13 cellular contexts compared by ENCODE assay signal in genomic region chr2:64328415-64328722, GRCh38.
A peak's percentile ranks its signal among the peaks of the same experiment; 100 is the strongest.
DNase-seq lines count a peak whose midpoint lies in the region; ATAC-seq, FAIRE-seq and TF ChIP-seq lines count a peak whose summit lies in the region.
"Had no signal": no experiment of that assay in that cellular context is flagged by ENCODE, and none has a peak within 500 bp of the region (broad histone marks: within the 10 kb centered on the region; RNA-seq: fewer than 3 reads in every experiment).

No MANE protein-coding gene starts in this region.

- H3K4me1 ChIP-seq in lower lobe of right lung (peaks cover 48% of the 10 kb centered on the region), stomach smooth muscle (ENCODE audit: control insufficient read depth, insufficient read depth, low read length) (peaks cover 11% of the 10 kb centered on the region), pancreas (no peaks in the 10 kb centered on the region)

- intact Hi-C loops in activated CD4-positive, alpha-beta T cell treated with anti-CD3 and anti-CD28 coated beads for 36 hours (cut with DNase I, micrococcal nuclease): loop anchor here (1.0 to 5.0 kb wide), 5 partner anchors 101 to 636 kb away; no protein-coding TSS in a partner anchor
- intact Hi-C loops in lower lobe of right lung (cut with DNase I) (loop anchor here (10.0 kb wide), 1 partner anchor 284 kb away; no protein-coding TSS in a partner anchor), pancreas (cut with DNase I) (no loop called here)

- H3K4me3 ChIP-seq in lower lobe of right lung (no peak overlapping the region), stomach smooth muscle (ENCODE audit: low read length in 2 of 2) (no peak overlapping the region), pancreas (no peak overlapping the region)
- H3K4me3 ChIP-seq: lung had no signal

- H3K9me3 Mint-ChIP-seq in activated CD4-positive, alpha-beta T cell treated with anti-CD3 and anti-CD28 coated beads for 36 hours (ENCODE audit: low read depth): no peaks in the 10 kb centered on the region
- H3K9me3 Mint-ChIP-seq: T-helper 2 cell treated with Interferon-gamma antibody and Interleukin-4, amounts not matched to agents 5 μg/mL and 100 μg/mL, for 36 hours had no signal

- peaks cover 60% of the 10 kb centered on the region for H3K4me1 Mint-ChIP-seq in activated CD4-positive, alpha-beta T cell treated with anti-CD3 and anti-CD28 coated beads for 36 hours
- peaks cover 26% of the 10 kb centered on the region for H3K4me1 Mint-ChIP-seq in T-helper 17 cell

- H3K27me3 Mint-ChIP-seq in activated CD4-positive, alpha-beta T cell treated with anti-CD3 and anti-CD28 coated beads for 36 hours: peaks cover 5% of the 10 kb centered on the region
- H3K27me3 Mint-ChIP-seq in T-helper 17 cell: no peaks in the 10 kb centered on the region

- ATAC-seq in activated CD4-positive, alpha-beta T cell treated with anti-CD3 and anti-CD28 coated beads for 36 hours: no peak
- ATAC-seq in T-helper 17 cell: no peak
- ATAC-seq in lower lobe of right lung: no peak
- no peak for ATAC-seq in pancreas
- ATAC-seq: foreskin keratinocyte had no signal

- FAIRE-seq in pancreas (lab: Jason Lieb, UNC): no peak
- FAIRE-seq: colon had no signal

- no peak overlapping the region for H3K4me3 Mint-ChIP-seq in activated CD4-positive, alpha-beta T cell treated with anti-CD3 and anti-CD28 coated beads for 36 hours
- H3K4me3 Mint-ChIP-seq in T-helper 17 cell: no peak overlapping the region

- H3K9ac ChIP-seq in stomach smooth muscle (ENCODE audit: low read length in 2 of 2): peak overlapping the region; percentile 56 to 68

- CTCF ChIA-PET in activated CD4-positive, alpha-beta T cell treated with anti-CD3 and anti-CD28 coated beads for 36 hours (lab: Charles Lee): interaction anchor here (0.5 to 9.0 kb wide), 48 partner anchors 8 to 740 kb away, joined by 3 to 191 read pairs (median 4); partner anchors contain the start of genes MDH1 and WDPCP

- POLR2A ChIA-PET in activated CD4-positive, alpha-beta T cell treated with anti-CD3 and anti-CD28 coated beads for 36 hours (lab: Charles Lee): interaction anchor here (0.7 to 3.5 kb wide), 5 partner anchors 33 to 279 kb away, joined by 3 to 42 read pairs (median 5); no protein-coding TSS in a partner anchor

- TF ChIP-seq CTCF in lower lobe of right lung (IDR thresholded peaks at IDR 0.05) (no peak), pancreas (IDR thresholded peaks at IDR 0.05) (no peak)

- H3K27ac Mint-ChIP-seq in activated CD4-positive, alpha-beta T cell treated with anti-CD3 and anti-CD28 coated beads for 36 hours: peak overlapping the region; percentile 41
- peak overlapping the region; percentile 86 for H3K27ac Mint-ChIP-seq in T-helper 17 cell

- no peaks in the 10 kb centered on the region for H3K36me3 ChIP-seq in lower lobe of right lung
- no peaks in the 10 kb centered on the region for H3K36me3 ChIP-seq in stomach smooth muscle (ENCODE audit: control insufficient read depth in 2 of 2, insufficient read depth in 2 of 2, low read length in 2 of 2)
- H3K36me3 ChIP-seq in pancreas: no peaks in the 10 kb centered on the region

- 70 to 76% methylated on average over 8 of the region's 8 CpGs for WGBS in pancreas, 2 donors

- H3K36me3 Mint-ChIP-seq in activated CD4-positive, alpha-beta T cell treated with anti-CD3 and anti-CD28 coated beads for 36 hours (ENCODE audit: low read depth): no peaks in the 10 kb centered on the region
- H3K36me3 Mint-ChIP-seq in T-helper 17 cell (ENCODE audit: low read depth): no peaks in the 10 kb centered on the region

- H3K9me3 ChIP-seq in T-helper 17 cell (ENCODE audit: control insufficient read depth, low read length, poor library complexity, severe bottlenecking): no peaks in the 10 kb centered on the region
- no peaks in the 10 kb centered on the region for H3K9me3 ChIP-seq in lower lobe of right lung
- no peaks in the 10 kb centered on the region for H3K9me3 ChIP-seq in stomach smooth muscle (ENCODE audit: control insufficient read depth in 2 of 2, low read length in 2 of 2)
- H3K9me3 ChIP-seq in pancreas: no peaks in the 10 kb centered on the region

- DNase-seq in activated CD4-positive, alpha-beta T cell treated with anti-CD3 and anti-CD28 coated beads for 36 hours: no peak
- no peak for DNase-seq in activated CD4-positive, alpha-beta T cell treated with anti-CD3 and anti-CD28 coated beads for 1 hour
- DNase-seq in T-helper 17 cell (no peak), lower lobe of right lung (no peak), NCI-H1105 (lab: John Stamatoyannopoulos, UW) (no peak), midbrain (lab: John Stamatoyannopoulos, UW) (no peak), pancreas (no peak)
- DNase-seq: foreskin keratinocyte, NCI-H524 treated with DMSO at 0.1 percent for 48 hours had no signal

- no peaks in the 10 kb centered on the region for H3K27me3 ChIP-seq in lower lobe of right lung (ENCODE audit: low read depth)
- no peaks in the 10 kb centered on the region for H3K27me3 ChIP-seq in stomach smooth muscle (ENCODE audit: control insufficient read depth in 1 of 2, insufficient read depth in 2 of 2, low read length in 2 of 2)
- no peaks in the 10 kb centered on the region for H3K27me3 ChIP-seq in pancreas
- H3K27me3 ChIP-seq: foreskin keratinocyte had no signal

- H3K27ac ChIP-seq in lower lobe of right lung: peak overlapping the region; percentile 65
- peak overlapping the region; percentile 80 for H3K27ac ChIP-seq in stomach smooth muscle (ENCODE audit: low read length)
- no peak overlapping the region for H3K27ac ChIP-seq in pancreas
- H3K27ac ChIP-seq: foreskin keratinocyte had no signal

Comparison
In these comparisons a context has a peak if more than half of its experiments do, and no peak if none do; other contexts are left out.
1. H3K27ac ChIP-seq: peak in lower lobe of right lung (single experiment) and stomach smooth muscle (single experiment); none in pancreas (0 of 4).
2. intact Hi-C loops: an anchor here in activated CD4-positive, alpha-beta T cell treated with anti-CD3 and anti-CD28 coated beads for 36 hours (1.0 to 5.0 kb wide) and lower lobe of right lung (10.0 kb wide); none called in pancreas.